In the genomic region with DNA sequence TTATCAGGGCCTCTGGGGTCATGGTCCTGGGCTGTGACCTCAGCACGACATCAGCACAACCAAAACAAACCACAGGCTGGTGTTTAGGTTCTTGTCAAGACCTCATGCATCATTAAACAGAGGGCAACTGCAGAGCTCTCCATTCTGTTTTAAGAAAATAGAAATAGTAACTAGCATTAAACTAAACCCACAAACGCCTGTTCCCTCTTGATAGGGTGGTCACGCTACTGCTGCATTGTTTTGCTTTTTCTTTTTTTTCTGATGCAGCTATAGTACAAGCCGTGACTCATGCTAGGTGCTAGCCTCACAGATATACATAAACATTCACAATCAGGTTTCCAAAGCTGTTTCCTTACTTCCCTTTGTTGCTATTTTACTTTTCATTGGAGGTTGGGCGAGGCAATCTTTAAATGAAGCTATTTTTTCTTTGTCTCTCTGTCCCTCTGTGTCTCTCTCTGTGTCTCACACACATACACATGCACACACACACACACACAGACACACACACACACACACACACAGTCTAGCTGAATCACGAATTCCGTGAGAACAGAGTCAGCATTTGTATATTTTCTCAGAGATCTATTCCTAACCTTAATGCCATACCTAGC, we compare ENCODE assay signal across 18 cellular contexts.
DNase-seq lines count a peak whose midpoint lies in the region; ATAC-seq and TF ChIP-seq lines count a peak whose summit lies in the region.
"Had no signal": no experiment of that assay in that cellular context is flagged by ENCODE, and none has a peak within 500 bp of the region (broad histone marks: within the 10 kb centered on the region; RNA-seq: fewer than 3 reads in every experiment).

No MANE protein-coding gene starts in this region.

- peak overlapping the region in 1 of 2 donors; percentile 45 for H3K27ac Mint-ChIP-seq in natural killer cell treated with Interleukin-12 subunit alpha and Interleukin-12 subunit beta and Interleukin-15 and Interleukin-18, amount 100 ng/mL, for 72 hours
- no peak overlapping the region for H3K27ac Mint-ChIP-seq in activated T-helper 17 cell treated with anti-CD3 and anti-CD28 coated beads, Interleukin-2, amount 50 U/mL, for 72 hours
- H3K27ac Mint-ChIP-seq: activated CD4-positive, alpha-beta memory T cell treated with anti-CD3 and anti-CD28 coated beads for 36 hours; stimulated activated naive CD8-positive, alpha-beta T cell treated with anti-CD3 and anti-CD28 coated beads, Interleukin-15, Interleukin-2, amounts not matched to agents 100 ng/mL and 50 ng/mL, for 24 hours; T-helper 2 cell treated with Interferon-gamma antibody and Interleukin-4, amounts not matched to agents 5 μg/mL and 100 μg/mL, for 36 hours had no signal

- H3K4ac ChIP-seq in neuronal stem cell (ENCODE audit: low read length) = no peak overlapping the region

- H3F3A ChIP-seq in MM.1S (ENCODE audit: insufficient read depth, low read length) = no peaks in the 10 kb centered on the region

- H3K4me1 ChIP-seq in RWPE2 (ENCODE audit: insufficient read depth, poor library complexity, severe bottlenecking) (peaks cover 9% of the 10 kb centered on the region), neuronal stem cell (ENCODE audit: control insufficient read depth in 2 of 2, insufficient read depth in 1 of 2, low read depth in 1 of 2, low read length in 2 of 2) (no peaks in the 10 kb centered on the region), MM.1S (ENCODE audit: low read length) (no peaks in the 10 kb centered on the region)
- H3K4me1 ChIP-seq: heart left ventricle, Peyer's patch had no signal

- TF ChIP-seq CTCF in RWPE2 (IDR thresholded peaks at IDR 0.05; ENCODE audit: poor library complexity, severe bottlenecking) (no peak), epithelial cell of esophagus (IDR thresholded peaks at IDR 0.05; ENCODE audit: insufficient read depth, low read depth, low read length, missing control alignments) (no peak), MM.1S (IDR thresholded peaks at IDR 0.05; ENCODE audit: low read length) (no peak)

- H3K4me3 ChIP-seq in RWPE2 (ENCODE audit: severe bottlenecking) (no peak overlapping the region), epithelial cell of esophagus (ENCODE audit: low read length) (no peak overlapping the region), neuronal stem cell (ENCODE audit: low read length in 2 of 2) (no peak overlapping the region), MM.1S (ENCODE audit: low read length) (no peak overlapping the region)
- H3K4me3 ChIP-seq: heart left ventricle, lung, Peyer's patch had no signal

- 0 out of 2 replicates have a peak, but pooled peaks cover 4% of the 10 kb centered on the region for H3K36me3 ChIP-seq in RWPE2 (ENCODE audit: low read depth)
- H3K36me3 ChIP-seq in neuronal stem cell (replicated peaks in 1 of 2; ENCODE audit: control insufficient read depth in 2 of 2, insufficient read depth in 2 of 2, low read length in 2 of 2) = no peaks in the 10 kb centered on the region
- no peaks in the 10 kb centered on the region for H3K36me3 ChIP-seq in MM.1S (replicated peaks; ENCODE audit: insufficient read depth, low read length)
- H3K36me3 ChIP-seq: heart left ventricle, Peyer's patch had no signal

- H2AK5ac ChIP-seq in neuronal stem cell (ENCODE audit: low read depth, low read length) = no peak overlapping the region

- H3K9ac ChIP-seq in neuronal stem cell (ENCODE audit: low read depth, low read length, poor library complexity) (no peak overlapping the region), MM.1S (ENCODE audit: low read length) (no peak overlapping the region)

- no peaks in the 10 kb centered on the region for H3K27me3 ChIP-seq in RWPE2 (ENCODE audit: insufficient read depth, poor library complexity, severe bottlenecking)
- no peaks in the 10 kb centered on the region for H3K27me3 ChIP-seq in neuronal stem cell (ENCODE audit: control insufficient read depth in 3 of 3, insufficient read depth in 3 of 3, low read depth in 1 of 3, low read length in 3 of 3)
- H3K27me3 ChIP-seq in MM.1S (replicated peaks; ENCODE audit: insufficient read depth, low read length) = no peaks in the 10 kb centered on the region
- H3K27me3 ChIP-seq: heart left ventricle, Peyer's patch had no signal

- H3K4me2 ChIP-seq in neuronal stem cell (ENCODE audit: insufficient read depth, low read length, poor library complexity, severe bottlenecking) = no peak overlapping the region
- no peak overlapping the region for H3K4me2 ChIP-seq in MM.1S (ENCODE audit: low read depth, low read length)

- no peaks in the 10 kb centered on the region for H4K20me1 ChIP-seq in MM.1S (ENCODE audit: insufficient read depth, low read length)

- H2BK15ac ChIP-seq in neuronal stem cell (ENCODE audit: low read length) = no peak overlapping the region

- H3K27me3 Mint-ChIP-seq in natural killer cell treated with Interleukin-12 subunit alpha and Interleukin-12 subunit beta and Interleukin-15 and Interleukin-18, amount 100 ng/mL, for 72 hours = no peaks in the 10 kb centered on the region
- peaks cover 14% of the 10 kb centered on the region for H3K27me3 Mint-ChIP-seq in activated T-helper 17 cell treated with anti-CD3 and anti-CD28 coated beads, Interleukin-2, amount 50 U/mL, for 72 hours
- H3K27me3 Mint-ChIP-seq: activated CD4-positive, alpha-beta memory T cell treated with anti-CD3 and anti-CD28 coated beads for 36 hours; stimulated activated naive CD8-positive, alpha-beta T cell treated with anti-CD3 and anti-CD28 coated beads, Interleukin-15, Interleukin-2, amounts not matched to agents 100 ng/mL and 50 ng/mL, for 24 hours had no signal

- no peak overlapping the region for H4K8ac ChIP-seq in neuronal stem cell (ENCODE audit: low read depth, low read length)

- no peaks in the 10 kb centered on the region for H3K9me2 ChIP-seq in MM.1S (replicated peaks; ENCODE audit: insufficient read depth, low read length)

- H3K79me1 ChIP-seq in neuronal stem cell (ENCODE audit: low read depth, low read length) = no peaks in the 10 kb centered on the region

- H3K4me1 Mint-ChIP-seq in natural killer cell treated with Interleukin-12 subunit alpha and Interleukin-12 subunit beta and Interleukin-15 and Interleukin-18, amount 100 ng/mL, for 72 hours (ENCODE audit: low read depth in 2 of 2) = peaks cover 35 to 52% of the 10 kb centered on the region in 2 donors
- H3K4me1 Mint-ChIP-seq in activated T-helper 17 cell treated with anti-CD3 and anti-CD28 coated beads, Interleukin-2, amount 50 U/mL, for 72 hours = no peaks in the 10 kb centered on the region

- peak; percentile 88 for ATAC-seq in RWPE2 (ENCODE audit: low read depth)
- ATAC-seq in natural killer cell treated with Interleukin-12 subunit alpha and Interleukin-12 subunit beta and Interleukin-15 and Interleukin-18, amount 100 ng/mL, for 72 hours = peak; percentile 74 to 83
- no peak for ATAC-seq in activated T-helper 17 cell treated with anti-CD3 and anti-CD28 coated beads, Interleukin-2, amount 50 U/mL, for 72 hours (replicated peaks)
- ATAC-seq: heart left ventricle had no signal

- peaks cover 7% of the 10 kb centered on the region for H3K9me3 Mint-ChIP-seq in natural killer cell treated with Interleukin-12 subunit alpha and Interleukin-12 subunit beta and Interleukin-15 and Interleukin-18, amount 100 ng/mL, for 72 hours
- H3K9me3 Mint-ChIP-seq in activated T-helper 17 cell treated with anti-CD3 and anti-CD28 coated beads, Interleukin-2, amount 50 U/mL, for 72 hours = peaks cover 12% of the 10 kb centered on the region

- H4K91ac ChIP-seq in neuronal stem cell (ENCODE audit: low read depth, low read length, poor library complexity) = no peak overlapping the region

- no peak overlapping the region for H2AFZ ChIP-seq in neuronal stem cell (ENCODE audit: low read length)
- no peak overlapping the region for H2AFZ ChIP-seq in MM.1S (ENCODE audit: low read length)

- no peak overlapping the region for H3K23ac ChIP-seq in neuronal stem cell (ENCODE audit: low read depth, low read length, poor library complexity)

- no peak overlapping the region for H2BK12ac ChIP-seq in neuronal stem cell (ENCODE audit: low read length)

- no peaks in the 10 kb centered on the region for H3K79me2 ChIP-seq in MM.1S (ENCODE audit: low read length)

- no peak overlapping the region for H3K27ac ChIP-seq in RWPE2 (ENCODE audit: poor library complexity, severe bottlenecking)
- no peak overlapping the region for H3K27ac ChIP-seq in neuronal stem cell (replicated peaks; ENCODE audit: low read length)
- no peak overlapping the region for H3K27ac ChIP-seq in MM.1S (ENCODE audit: low read length)
- H3K27ac ChIP-seq: heart left ventricle, Peyer's patch had no signal

- no peak overlapping the region for H3K14ac ChIP-seq in neuronal stem cell (ENCODE audit: low read length)

- H3K18ac ChIP-seq in neuronal stem cell (ENCODE audit: low read length) = no peak overlapping the region

- no peak overlapping the region for H2BK5ac ChIP-seq in neuronal stem cell (ENCODE audit: low read length)

- DNase-seq in EH (ENCODE audit: low read depth) (peak; percentile 67), RWPE2 (ENCODE audit: low spot score) (no peak), epithelial cell of esophagus (ENCODE audit: low read depth) (peak; percentile 75), neuronal stem cell (ENCODE audit: low spot score) (no peak), MM.1S (no peak)
- DNase-seq in natural killer cell treated with Interleukin-12 subunit alpha and Interleukin-12 subunit beta and Interleukin-15 and Interleukin-18, amount 100 ng/mL, for 72 hours (ENCODE audit: low spot score) = no peak
- no peak for DNase-seq in activated CD4-positive, CD25-positive, alpha-beta regulatory T cell (lab: John Stamatoyannopoulos, UW)
- DNase-seq: activated CD4-positive, alpha-beta memory T cell treated with anti-CD3 and anti-CD28 coated beads for 36 hours; activated naive CD4-positive, alpha-beta T cell; heart left ventricle; Kasumi-1; Peyer's patch; posterior cingulate gyrus; stimulated activated CD4-positive, alpha-beta T cell treated with anti-CD3 and anti-CD28 coated beads, Interleukin-4, amount 100 ng/mL, for 4 hours had no signal

- H3K4me3 Mint-ChIP-seq in natural killer cell treated with Interleukin-12 subunit alpha and Interleukin-12 subunit beta and Interleukin-15 and Interleukin-18, amount 100 ng/mL, for 72 hours = peak overlapping the region; percentile 28
- no peak overlapping the region for H3K4me3 Mint-ChIP-seq in activated T-helper 17 cell treated with anti-CD3 and anti-CD28 coated beads, Interleukin-2, amount 50 U/mL, for 72 hours
- H3K4me3 Mint-ChIP-seq: activated CD4-positive, alpha-beta memory T cell treated with anti-CD3 and anti-CD28 coated beads for 36 hours; stimulated activated naive CD8-positive, alpha-beta T cell treated with anti-CD3 and anti-CD28 coated beads, Interleukin-15, Interleukin-2, amounts not matched to agents 100 ng/mL and 50 ng/mL, for 24 hours; T-helper 2 cell treated with Interferon-gamma antibody and Interleukin-4, amounts not matched to agents 5 μg/mL and 100 μg/mL, for 36 hours had no signal

- H2BK120ac ChIP-seq in neuronal stem cell (ENCODE audit: low read depth, low read length) = no peak overlapping the region

- H3K36me3 Mint-ChIP-seq in natural killer cell treated with Interleukin-12 subunit alpha and Interleukin-12 subunit beta and Interleukin-15 and Interleukin-18, amount 100 ng/mL, for 72 hours = peaks cover 26% of the 10 kb centered on the region
- no peaks in the 10 kb centered on the region for H3K36me3 Mint-ChIP-seq in activated T-helper 17 cell treated with anti-CD3 and anti-CD28 coated beads, Interleukin-2, amount 50 U/mL, for 72 hours (ENCODE audit: low read depth)
- H3K36me3 Mint-ChIP-seq: activated CD4-positive, alpha-beta memory T cell treated with anti-CD3 and anti-CD28 coated beads for 36 hours had no signal

- no CpG with 5 or more reads among the region's 7 CpGs for WGBS in neuronal stem cell (ENCODE audit: extremely low coverage in 2 of 2, insufficient read length in 2 of 2, insufficient replicate concordance in 1 of 2), 2 donors

- H3K9me3 ChIP-seq in RWPE2 (ENCODE audit: severe bottlenecking) (no peaks in the 10 kb centered on the region), neuronal stem cell (replicated peaks in 1 of 2; ENCODE audit: control insufficient read depth in 2 of 2, insufficient read depth in 1 of 2, low read depth in 1 of 2, low read length in 2 of 2) (peaks cover 0 to 2% of the 10 kb centered on the region in 2 donors), MM.1S (replicated peaks; ENCODE audit: insufficient read depth, low read length) (no peaks in the 10 kb centered on the region)
- H3K9me3 ChIP-seq: Peyer's patch had no signal

Comparison
In these comparisons a context has a peak if more than half of its experiments do, and no peak if none do; other contexts are left out.
1. DNase-seq: peak in EH (single experiment) and epithelial cell of esophagus (single experiment); none in RWPE2 (single experiment), natural killer cell treated with Interleukin-12 subunit alpha and Interleukin-12 subunit beta and Interleukin-15 and Interleukin-18, amount 100 ng/mL, for 72 hours (single experiment), activated CD4-positive, CD25-positive, alpha-beta regulatory T cell (0 of 4), neuronal stem cell (single experiment) and MM.1S (single experiment).